ENCODE assay signal across 8 cellular contexts in genomic region chr7:129169705-129170319, GRCh38. TPM values are rescaled to one million over a fixed set of nuclear protein-coding genes. Genes with fewer than 3 reads are reported as not detected.
DNase-seq lines count a peak whose midpoint lies in the region; ATAC-seq and TF ChIP-seq lines count a peak whose summit lies in the region.

No MANE protein-coding gene starts in this region.

- H3K9me3 Mint-ChIP-seq in activated T-helper 17 cell treated with anti-CD3 and anti-CD28 coated beads, Interleukin-2, amount 50 U/mL, for 72 hours, result no peaks in the 10 kb centered on the region

- H3K4me1 Mint-ChIP-seq in activated T-helper 17 cell treated with anti-CD3 and anti-CD28 coated beads, Interleukin-2, amount 50 U/mL, for 72 hours, result no peaks in the 10 kb centered on the region

- peak overlapping the region; percentile 74 for H3K4me3 ChIP-seq in iPS-20b (ENCODE audit: low read length)
- peak overlapping the region; percentile 45 to 60 (median 50) for H3K4me3 ChIP-seq in tibial nerve

- H3K9me3 ChIP-seq in iPS-20b (ENCODE audit: insufficient read depth, low read depth, low read length) (no peaks in the 10 kb centered on the region), tibial nerve (no peaks in the 10 kb centered on the region)

- peak; percentile 64 for ATAC-seq in GM18868 (IDR thresholded peaks at IDR 0.05; ENCODE audit: unreplicated experiment)
- ATAC-seq in HG02973 (IDR thresholded peaks at IDR 0.05; ENCODE audit: unreplicated experiment), result peak; percentile 47
- ATAC-seq in activated T-helper 17 cell treated with anti-CD3 and anti-CD28 coated beads, Interleukin-2, amount 50 U/mL, for 72 hours (replicated peaks), result peak; percentile 80
- ATAC-seq in HG03439 (IDR thresholded peaks at IDR 0.05; ENCODE audit: unreplicated experiment), result no peak

- no peak for DNase-seq in tibial nerve (ENCODE audit: low spot score in 2 of 2)
- DNase-seq in ACHN, result no peak
- DNase-seq in activated effector memory CD4-positive, alpha-beta T cell treated with Interleukin-2 at 50 U/mL for 16 hours, result no peak

- H3K36me3 Mint-ChIP-seq in activated T-helper 17 cell treated with anti-CD3 and anti-CD28 coated beads, Interleukin-2, amount 50 U/mL, for 72 hours (ENCODE audit: low read depth), result no peaks in the 10 kb centered on the region

- H3K4me3 Mint-ChIP-seq in activated T-helper 17 cell treated with anti-CD3 and anti-CD28 coated beads, Interleukin-2, amount 50 U/mL, for 72 hours, result peak overlapping the region; percentile 64

- H3K36me3 ChIP-seq in iPS-20b (ENCODE audit: insufficient read depth, low read depth, low read length) (peaks cover 16% of the 10 kb centered on the region), tibial nerve (no peaks in the 10 kb centered on the region)

- peak overlapping the region; percentile 66 for H3K27ac ChIP-seq in iPS-20b (ENCODE audit: low read length)
- H3K27ac ChIP-seq in tibial nerve, result peak overlapping the region; percentile 51 to 88 (median 76)

- no peak overlapping the region for H3K27ac Mint-ChIP-seq in activated T-helper 17 cell treated with anti-CD3 and anti-CD28 coated beads, Interleukin-2, amount 50 U/mL, for 72 hours

- WGBS in tibial nerve, 2 donors, result 30 to 33% methylated on average over 16 of the region's 16 CpGs

- H3K27me3 ChIP-seq in iPS-20b (ENCODE audit: insufficient read depth, low read length) (peaks cover 6% of the 10 kb centered on the region; the same call in 1 of the 2 replicates), tibial nerve (peaks cover 0 to 5% of the 10 kb centered on the region in 2 donors)

- H3K4me1 ChIP-seq in iPS-20b (ENCODE audit: insufficient read depth, low read length) (peaks cover 18% of the 10 kb centered on the region; the same call in 1 of the 2 replicates), tibial nerve (peaks cover 0 to 25% (median 4%) of the 10 kb centered on the region in 4 donors)

- peak overlapping the region; percentile 98 for H3K9ac ChIP-seq in iPS-20b (ENCODE audit: low read depth, low read length)

- in situ Hi-C loops in ACHN (cut with HindIII; ENCODE audit: low pct_ligation_motif_present, low pct_unique_long_range_greater_than_20kb, low sequenced_read_pairs), result no loop called here

- TF ChIP-seq POLR2A in tibial nerve (IDR thresholded peaks at IDR 0.05), result no peak

- no peak for TF ChIP-seq CTCF in tibial nerve (IDR thresholded peaks at IDR 0.05)

- TF ChIP-seq EP300 in tibial nerve (IDR thresholded peaks at IDR 0.05), result no peak

- peaks cover 32% of the 10 kb centered on the region for H3K27me3 Mint-ChIP-seq in activated T-helper 17 cell treated with anti-CD3 and anti-CD28 coated beads, Interleukin-2, amount 50 U/mL, for 72 hours

RNA-seq across cellular contexts. Expression of gene SMO, which starts 18.6 kb away (rescaled TPM):
- total RNA-seq in activated T-helper 17 cell treated with anti-CD3 and anti-CD28 coated beads, Interleukin-2, amount 50 U/mL, for 72 hours, result under 1 TPM in 1 of 2 donors, not detected in 1; 0.08 TPM
- total RNA-seq in tibial nerve, result 10 to 100 TPM; 26.4 to 65.7 (median 51.5) TPM

RNA-seq across cellular contexts. Expression of gene TSPAN33, which starts 25.3 kb away (rescaled TPM):
- total RNA-seq in activated T-helper 17 cell treated with anti-CD3 and anti-CD28 coated beads, Interleukin-2, amount 50 U/mL, for 72 hours, result 1 to 10 TPM in 1 of 2 donors, under 1 TPM in 1; 0.67 to 2.6 TPM
- total RNA-seq in tibial nerve, result 10 to 100 TPM in 1 of 4 donors, 1 to 10 TPM in 3; 2.0 to 10.5 (median 6.3) TPM

RNA-seq across cellular contexts. Expression of gene AHCYL2, which starts 55.0 kb away (rescaled TPM):
- 10 to 100 TPM; 21.5 to 39.8 TPM for total RNA-seq in activated T-helper 17 cell treated with anti-CD3 and anti-CD28 coated beads, Interleukin-2, amount 50 U/mL, for 72 hours
- 10 to 100 TPM; 21.6 to 42.9 (median 30.9) TPM for total RNA-seq in tibial nerve

Comparison
In these comparisons a context has a peak if more than half of its experiments do, and no peak if none do; other contexts are left out.
1. RNA of gene SMO, which starts 18.6 kb away (total RNA-seq): 26.4 to 65.7 TPM in tibial nerve; 0.08 TPM in activated T-helper 17 cell treated with anti-CD3 and anti-CD28 coated beads, Interleukin-2, amount 50 U/mL, for 72 hours; every median in the first group is over 10 times any median in the second.